ENCODE assay signal across 19 cellular contexts in the genomic region with DNA sequence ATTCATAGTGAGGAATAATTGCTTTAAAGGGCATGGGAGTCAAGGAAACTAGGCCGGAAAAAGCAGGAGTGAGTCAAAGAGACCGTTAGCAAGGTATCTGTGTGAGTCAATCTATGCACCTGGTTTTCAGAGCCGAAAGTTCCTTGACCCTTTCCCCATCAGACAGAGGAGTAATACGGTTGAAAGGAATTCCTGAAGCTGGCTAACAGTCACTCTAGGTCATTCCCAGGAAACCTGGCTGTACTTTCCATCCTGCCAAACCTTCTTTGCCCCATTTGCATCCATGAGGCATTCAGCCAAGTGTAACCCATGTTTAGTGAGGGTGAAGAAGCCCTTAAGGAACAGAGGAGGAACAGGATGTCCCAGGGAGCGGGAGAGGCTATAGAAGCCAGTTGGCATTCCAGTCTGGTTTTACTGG. TPM values are rescaled to one million over a fixed set of nuclear protein-coding genes. Genes with fewer than 3 reads are reported as not detected.
DNase-seq lines count a peak whose midpoint lies in the region; ATAC-seq and TF ChIP-seq lines count a peak whose summit lies in the region.
"Had no signal": no experiment of that assay in that cellular context is flagged by ENCODE, and none has a peak within 500 bp of the region (broad histone marks: within the 10 kb centered on the region; RNA-seq: fewer than 3 reads in every experiment).

No MANE protein-coding gene starts in this region.

- no peaks in the 10 kb centered on the region for H3K4me1 Mint-ChIP-seq in activated naive CD4-positive, alpha-beta T cell treated with anti-CD3 and anti-CD28 coated beads for 36 hours (ENCODE audit: low read depth)

- no peak for ATAC-seq in GM18517 (IDR thresholded peaks at IDR 0.05; ENCODE audit: unreplicated experiment)
- no peak for ATAC-seq in HG02623 (IDR thresholded peaks at IDR 0.05; ENCODE audit: unreplicated experiment)

- H3K4me3 ChIP-seq in epithelial cell of esophagus (ENCODE audit: low read length), result no peak overlapping the region
- H3K4me3 ChIP-seq: GM23248 had no signal

- H3K27me3 Mint-ChIP-seq in activated naive CD4-positive, alpha-beta T cell treated with anti-CD3 and anti-CD28 coated beads for 36 hours (ENCODE audit: low read depth), result no peaks in the 10 kb centered on the region
- H3K27me3 Mint-ChIP-seq: CD8-positive, alpha-beta memory T cell had no signal

- H3K27ac ChIP-seq in RWPE1, result peak overlapping the region; percentile 91; the same call in 1 of the 2 replicates
- H3K27ac ChIP-seq: GM23248, HL-60 had no signal

- H3K9me3 Mint-ChIP-seq in activated naive CD4-positive, alpha-beta T cell treated with anti-CD3 and anti-CD28 coated beads for 36 hours, result no peaks in the 10 kb centered on the region
- H3K9me3 Mint-ChIP-seq: CD8-positive, alpha-beta memory T cell had no signal

- CTCF ChIA-PET in RWPE1 (lab: Yijun Ruan, JAX), result no interaction called here
- CTCF ChIA-PET in activated naive CD4-positive, alpha-beta T cell treated with anti-CD3 and anti-CD28 coated beads for 36 hours (lab: Charles Lee), result no interaction called here

- intact Hi-C loops in activated naive CD4-positive, alpha-beta T cell treated with anti-CD3 and anti-CD28 coated beads for 36 hours (cut with micrococcal nuclease), result no loop called here

- DNase-seq in RWPE1 (ENCODE audit: low spot score), result peak; percentile 93
- peak; percentile 89 for DNase-seq in epithelial cell of esophagus (ENCODE audit: low read depth)
- DNase-seq in kidney tubule cell (ENCODE audit: low spot score), result peak; percentile 96
- DNase-seq in activated naive CD4-positive, alpha-beta T cell treated with anti-CD3 and anti-CD28 coated beads for 36 hours, result no peak
- DNase-seq in retina, result no peak
- DNase-seq: BE2C; CD8-positive, alpha-beta memory T cell; DND-41; GF-D8; GM23248; KBM-7; NCI-H1092; NCI-H226; NCI-H526 treated with DMSO at 0.1 percent for 48 hours; NK-92 treated with Interleukin-12 subunit alpha and Interleukin-12 subunit beta, amount 100 ng/mL, for 24 hours; OCI-M1 had no signal

- peaks cover 33% of the 10 kb centered on the region for H3K36me3 Mint-ChIP-seq in activated naive CD4-positive, alpha-beta T cell treated with anti-CD3 and anti-CD28 coated beads for 36 hours (ENCODE audit: low read depth)

- POLR2A ChIA-PET in RWPE1 (lab: Yijun Ruan, JAX; ENCODE audit: low non-redundant PET), result no interaction called here

- no peak overlapping the region for H3K4me3 Mint-ChIP-seq in activated naive CD4-positive, alpha-beta T cell treated with anti-CD3 and anti-CD28 coated beads for 36 hours
- H3K4me3 Mint-ChIP-seq: CD8-positive, alpha-beta memory T cell had no signal

- H3K27ac Mint-ChIP-seq in activated naive CD4-positive, alpha-beta T cell treated with anti-CD3 and anti-CD28 coated beads for 36 hours, result no peak overlapping the region
- H3K27ac Mint-ChIP-seq: CD8-positive, alpha-beta memory T cell had no signal

- TF ChIP-seq CTCF in RWPE1 (conservative IDR thresholded peaks at IDR 0.05; ENCODE audit: low read depth), result no peak
- TF ChIP-seq CTCF in epithelial cell of esophagus (IDR thresholded peaks at IDR 0.05; ENCODE audit: insufficient read depth, low read depth, low read length, missing control alignments), result no peak

RNA-seq across cellular contexts. Expression of a gene that starts 16.2 kb away (rescaled TPM):
- 10 to 100 TPM; 25.8 to 25.9 TPM for total RNA-seq in activated naive CD4-positive, alpha-beta T cell treated with anti-CD3 and anti-CD28 coated beads for 36 hours

RNA-seq across cellular contexts. Expression of a gene that starts 16.2 kb away (rescaled TPM):
- 10 to 100 TPM; 51.0 TPM for total RNA-seq in activated naive CD4-positive, alpha-beta T cell treated with anti-CD3 and anti-CD28 coated beads for 36 hours

RNA-seq across cellular contexts. Expression of a gene that starts 19.7 kb away (rescaled TPM):
- total RNA-seq in activated naive CD4-positive, alpha-beta T cell treated with anti-CD3 and anti-CD28 coated beads for 36 hours, result under 1 TPM in 1 of 2 experiments, not detected in 1; 0.10 TPM
- total RNA-seq: CD8-positive, alpha-beta memory T cell; GM23248 had no signal

Comparison
In these comparisons a context has a peak if more than half of its experiments do, and no peak if none do; other contexts are left out.
1. DNase-seq: peak in RWPE1 (single experiment), epithelial cell of esophagus (single experiment) and kidney tubule cell (single experiment); none in activated naive CD4-positive, alpha-beta T cell treated with anti-CD3 and anti-CD28 coated beads for 36 hours (single experiment) and retina (single experiment).